ENCODE assay signal across 17 cellular contexts in genomic region chr3:114585687-114586086, GRCh38.
DNase-seq lines count a peak whose midpoint lies in the region; ATAC-seq and TF ChIP-seq lines count a peak whose summit lies in the region.
"Had no signal": no experiment of that assay in that cellular context is flagged by ENCODE, and none has a peak within 500 bp of the region (broad histone marks: within the 10 kb centered on the region; RNA-seq: fewer than 3 reads in every experiment).

No MANE protein-coding gene starts in this region.

- H3K4ac ChIP-seq in IMR-90 (ENCODE audit: low read depth, low read length), result no peak overlapping the region

- POLR2A ChIA-PET in IMR-90 (lab: Charles Lee; ENCODE audit: unreplicated experiment), result no interaction called here

- H3K14ac ChIP-seq in IMR-90 (replicated peaks; ENCODE audit: low read depth, low read length), result no peak overlapping the region

- no peak overlapping the region for H2AFZ ChIP-seq in IMR-90 (replicated peaks; ENCODE audit: low read length, poor library complexity)

- H3K56ac ChIP-seq in IMR-90 (ENCODE audit: extremely low read depth, insufficient read depth, low read length), result no peak overlapping the region

- H3K4me3 ChIP-seq in IMR-90 (ENCODE audit: insufficient read depth, low read depth, low read length), result no peak overlapping the region
- H3K4me3 ChIP-seq in testis, result no peak overlapping the region

- in situ Hi-C loops in IMR-90 (cut with MboI; ENCODE audit: low sequenced_read_pairs), result no loop called here

- no peak overlapping the region for H2BK120ac ChIP-seq in IMR-90 (ENCODE audit: low read depth, low read length)

- CTCF ChIA-PET in IMR-90 (lab: Yijun Ruan, JAX), result no interaction called here
- CTCF ChIA-PET in activated naive CD4-positive, alpha-beta T cell treated with anti-CD3 and anti-CD28 coated beads, Interleukin-2, amount 10 ng/mL, durations not matched to agents 7 days and 5 days (lab: Charles Lee), result no interaction called here

- no peak for ATAC-seq in IMR-90 (ENCODE audit: low read depth)
- peak; percentile 79 for ATAC-seq in Right ventricle myocardium superior (ENCODE audit: poor library complexity)
- ATAC-seq in left lobe of liver, result peak; percentile 26
- no peak for ATAC-seq in HG03097 (IDR thresholded peaks at IDR 0.05; ENCODE audit: low FRiP score, unreplicated experiment)
- ATAC-seq in GM21786 (IDR thresholded peaks at IDR 0.05; ENCODE audit: unreplicated experiment), result no peak

- BruUV-seq in IMR-90 (replicated peaks; lab: Mats Ljungman, UMichigan), result no TSS peak

- no peak overlapping the region for H3K4me3 Mint-ChIP-seq in activated naive CD4-positive, alpha-beta T cell treated with anti-CD3 and anti-CD28 coated beads, Interleukin-2, amount 10 ng/mL, durations not matched to agents 7 days and 5 days
- H3K4me3 Mint-ChIP-seq: CD14-positive monocyte had no signal

- H3K4me1 ChIP-seq in IMR-90 (ENCODE audit: control insufficient read depth, insufficient read depth, low read length), result peaks cover 2% of the 10 kb centered on the region; the same call in 1 of the 2 replicates
- H3K4me1 ChIP-seq in testis, result no peaks in the 10 kb centered on the region

- no peak for TF ChIP-seq CTCF in IMR-90 (conservative IDR thresholded peaks at IDR 0.05; ENCODE audit: low read depth, low read length)
- no peak for TF ChIP-seq CTCF in testis (IDR thresholded peaks at IDR 0.05)

- H2AK5ac ChIP-seq in IMR-90 (ENCODE audit: low read depth, low read length), result no peak overlapping the region

- peak overlapping the region in 1 of 2 experiments; percentile 25; a peak in 1 of 4 replicates for H4K8ac ChIP-seq in IMR-90 (ENCODE audit: low read depth in 2 of 2, low read length in 2 of 2)

- no peak overlapping the region for H3K27ac Mint-ChIP-seq in activated naive CD4-positive, alpha-beta T cell treated with anti-CD3 and anti-CD28 coated beads, Interleukin-2, amount 10 ng/mL, durations not matched to agents 7 days and 5 days
- H3K27ac Mint-ChIP-seq: CD14-positive monocyte had no signal

- H2BK20ac ChIP-seq in IMR-90 (ENCODE audit: low read depth, low read length), result no peak overlapping the region

- H3K36me3 ChIP-seq in IMR-90 (ENCODE audit: control insufficient read depth, insufficient read depth, low read length) (peaks cover 1% of the 10 kb centered on the region; the same call in 1 of the 2 replicates), testis (ENCODE audit: low read depth, missing control alignments) (no peaks in the 10 kb centered on the region)

- H3K4me2 ChIP-seq in IMR-90 (ENCODE audit: low read depth, low read length), result no peak overlapping the region

- H3K27me3 ChIP-seq in IMR-90 (ENCODE audit: control insufficient read depth, insufficient read depth, low read length) (no peaks in the 10 kb centered on the region), testis (no peaks in the 10 kb centered on the region)

- H3K27ac ChIP-seq in IMR-90 (ENCODE audit: insufficient read depth, low read length) (no peak overlapping the region), testis (peak overlapping the region; percentile 75 to 82)
- H3K27ac ChIP-seq: HL-60 had no signal

- no peak for TF ChIP-seq RAD21 in IMR-90 (IDR thresholded peaks at IDR 0.05; ENCODE audit: low read length)

- no peaks in the 10 kb centered on the region for H3K9me3 ChIP-seq in IMR-90 (ENCODE audit: control insufficient read depth, insufficient read depth, low read length)
- H3K9me3 ChIP-seq in testis, result no peaks in the 10 kb centered on the region

- H2BK15ac ChIP-seq in IMR-90 (ENCODE audit: low read depth, low read length), result no peak overlapping the region

- H3K4me1 Mint-ChIP-seq in activated naive CD4-positive, alpha-beta T cell treated with anti-CD3 and anti-CD28 coated beads, Interleukin-2, amount 10 ng/mL, durations not matched to agents 7 days and 5 days, result peaks cover 6% of the 10 kb centered on the region
- H3K4me1 Mint-ChIP-seq: CD14-positive monocyte had no signal

- H3K23ac ChIP-seq in IMR-90 (ENCODE audit: low read depth, low read length), result 0 out of 2 replicates have a peak overlapping the region, but pooled peaks have one; percentile 48

- H4K5ac ChIP-seq in IMR-90 (ENCODE audit: low read depth, low read length), result no peak overlapping the region

- intact Hi-C loops in IMR-90 (cut with micrococcal nuclease), result no loop called here
- intact Hi-C loops in Right ventricle myocardium superior (cut with DNase I), result no loop called here
- intact Hi-C loops in testis (cut with DNase I; ENCODE audit: low total_unique reads), result no loop called here

- no peak overlapping the region for H2AK9ac ChIP-seq in IMR-90 (replicated peaks; ENCODE audit: low read depth, low read length, poor library complexity)

- no peak overlapping the region for H3K9ac ChIP-seq in IMR-90 (ENCODE audit: low read depth, low read length)

- dilution Hi-C loops in IMR-90 (cut with HindIII; ENCODE audit: low sequenced_read_pairs, unreplicated experiment), result no loop called here

- H4K91ac ChIP-seq in IMR-90 (ENCODE audit: insufficient read depth, low read depth, low read length), result no peak overlapping the region

- H4K20me1 ChIP-seq in IMR-90 (ENCODE audit: insufficient read depth, low read length), result no peaks in the 10 kb centered on the region; the same call in 1 of the 2 replicates

- no peaks in the 10 kb centered on the region for H3K27me3 Mint-ChIP-seq in activated naive CD4-positive, alpha-beta T cell treated with anti-CD3 and anti-CD28 coated beads, Interleukin-2, amount 10 ng/mL, durations not matched to agents 7 days and 5 days

- H3K36me3 Mint-ChIP-seq in activated naive CD4-positive, alpha-beta T cell treated with anti-CD3 and anti-CD28 coated beads, Interleukin-2, amount 10 ng/mL, durations not matched to agents 7 days and 5 days, result no peaks in the 10 kb centered on the region
- H3K36me3 Mint-ChIP-seq: CD14-positive monocyte had no signal

- 31% methylated on average over 4 of the region's 4 CpGs; no CpG with 5 or more reads in 1 of the 2 experiments for WGBS in IMR-90 (ENCODE audit: extremely low coverage in 2 of 2, insufficient read length in 1 of 2), 2 experiments
- WGBS in testis, 2 donors, result 36 to 65% methylated on average over 4 of the region's 4 CpGs

- peaks cover 9% of the 10 kb centered on the region; the same call in 1 of the 2 replicates for H3K9me1 ChIP-seq in IMR-90 (ENCODE audit: insufficient read depth, low read length)

- peaks cover 19 to 40% of the 10 kb centered on the region in 2 experiments for H3K79me1 ChIP-seq in IMR-90 (ENCODE audit: low read depth in 1 of 2, low read length in 2 of 2)

- DNase-seq in IMR-90 (no peak), Right ventricle myocardium superior (no peak), left lobe of liver (ENCODE audit: low spot score) (no peak), testis (no peak)
- no peak for DNase-seq in activated naive CD4-positive, alpha-beta T cell treated with anti-CD3 and anti-CD28 coated beads, Interleukin-2, amount 10 ng/mL, durations not matched to agents 7 days and 5 days
- DNase-seq: ACHN, DMS79 treated with DMSO at 0.1 percent for 48 hours, GOT3, Karpas-422, NCI-H1417 treated with DMSO at 0.1 percent for 48 hours, NCI-H187 treated with DMSO at 0.1 percent for 48 hours, NCI-H345, RPMI8226 had no signal

- no peak overlapping the region for H2BK5ac ChIP-seq in IMR-90 (ENCODE audit: low read depth, low read length, poor library complexity, severe bottlenecking)

- TF ChIP-seq POLR2A in IMR-90 (IDR thresholded peaks at IDR 0.05; ENCODE audit: low read depth, low read length) (no peak), testis (IDR thresholded peaks at IDR 0.05) (no peak)

- H3K9me3 Mint-ChIP-seq in activated naive CD4-positive, alpha-beta T cell treated with anti-CD3 and anti-CD28 coated beads, Interleukin-2, amount 10 ng/mL, durations not matched to agents 7 days and 5 days, result no peaks in the 10 kb centered on the region

- H3K18ac ChIP-seq in IMR-90 (ENCODE audit: low read depth, low read length), result no peak overlapping the region

TF ChIP-seq in IMR-90, 13 proteins besides CTCF, POLR2A, EP300 and RAD21:
- TF ChIP-seq SMC3 (IDR thresholded peaks at IDR 0.05; ENCODE audit: low read depth, low read length) (no peak), MXI1 (IDR thresholded peaks at IDR 0.05; ENCODE audit: borderline replicate concordance, low read depth, low read length) (no peak), FOS (IDR thresholded peaks at IDR 0.05; ENCODE audit: low read depth, low read length) (no peak), ELK1 (IDR thresholded peaks at IDR 0.05; ENCODE audit: borderline replicate concordance, low read depth, low read length) (no peak), USF2 (IDR thresholded peaks at IDR 0.05; ENCODE audit: low read depth, low read length) (no peak), MAFK (IDR thresholded peaks at IDR 0.05; ENCODE audit: low read depth, low read length) (no peak), RCOR1 (IDR thresholded peaks at IDR 0.05; ENCODE audit: insufficient replicate concordance, low read length) (no peak), CHD1 (IDR thresholded peaks at IDR 0.05; ENCODE audit: low read depth, low read length) (no peak), NFE2L2 (IDR thresholded peaks at IDR 0.05; ENCODE audit: low read depth, low read length) (no peak), CEBPB (IDR thresholded peaks at IDR 0.05; ENCODE audit: low read depth, low read length) (no peak)

Comparison
In these comparisons a context has a peak if more than half of its experiments do, and no peak if none do; other contexts are left out.
1. ATAC-seq: peak in Right ventricle myocardium superior (single experiment) and left lobe of liver (single experiment); none in IMR-90 (single experiment), HG03097 (single experiment) and GM21786 (single experiment).